ENCODE assay signal across 20 cellular contexts in the genomic region with DNA sequence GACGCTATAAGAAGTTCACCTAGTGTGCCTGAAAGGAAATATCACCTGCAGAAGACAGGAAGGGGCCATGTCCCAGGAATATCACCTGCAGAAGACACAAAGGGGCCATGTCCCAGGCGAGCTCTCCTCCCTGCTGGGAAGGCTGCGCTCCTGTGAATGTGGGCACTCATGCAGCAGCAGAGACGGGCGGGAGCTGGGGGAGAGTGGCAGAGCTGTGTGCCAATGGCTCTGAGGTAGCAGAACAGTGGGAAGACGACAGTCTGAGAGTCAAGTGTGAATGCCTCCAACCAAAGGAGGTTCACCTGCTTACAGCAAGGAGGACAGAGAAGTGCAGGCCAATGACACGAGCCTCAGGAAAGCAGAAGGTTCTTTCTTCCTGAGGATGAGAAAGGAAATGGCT.
"Had no signal": no experiment of that assay in that cellular context is flagged by ENCODE, and none has a peak within 500 bp of the region (broad histone marks: within the 10 kb centered on the region; RNA-seq: fewer than 3 reads in every experiment).

No MANE protein-coding gene starts in this region.

- ATAC-seq: activated CD8-positive, alpha-beta T cell treated with anti-CD3 and anti-CD28 coated beads, Interleukin-2, amount 10 ng/mL, durations not matched to agents 7 days and 5 days; activated naive CD4-positive, alpha-beta T cell treated with anti-CD3 and anti-CD28 coated beads, Interleukin-2, amount 50 U/mL, for 72 hours; Panc1 had no signal

- H3K27me3 ChIP-seq: adrenal gland, SJSA1 had no signal

- H3K36me3 ChIP-seq: adrenal gland, SJSA1 had no signal

- H3K4me3 ChIP-seq: adrenal gland, SJSA1 had no signal

- H3K9me3 ChIP-seq: adrenal gland, SK-N-SH had no signal

- DNase-seq: activated CD4-positive, alpha-beta T cell treated with anti-CD3 and anti-CD28 coated beads, Interleukin-2, amount 10 ng/mL, durations not matched to agents 24 days and 14 days; activated CD4-positive, alpha-beta T cell treated with anti-CD3 and anti-CD28 coated beads, Interleukin-2, amount 50 U/mL, for 48 hours; activated CD8-positive, alpha-beta T cell treated with anti-CD3 and anti-CD28 coated beads, Interleukin-2, amount 10 ng/mL, durations not matched to agents 7 days and 5 days; activated gamma-delta T cell treated with Interleukin-2 at 50 U/mL for 16 hours; activated naive CD4-positive, alpha-beta T cell treated with anti-CD3 and anti-CD28 coated beads for 36 hours; activated T-cell treated with anti-CD3 and anti-CD28 coated beads, Interleukin-2, amount 50 U/mL, for 24 hours; adrenal gland; caudate nucleus; cerebellar nuclear complex; NCI-H1092 treated with DMSO at 0.1 percent for 48 hours; NCI-H1436; NCI-H187; NCI-H2029 treated with DMSO at 0.1 percent for 48 hours; NCI-H446; NCI-H524; SHP77; SK-N-SH had no signal

- H3K4me1 ChIP-seq: adrenal gland, SJSA1 had no signal

- H3K27ac ChIP-seq: adrenal gland, SJSA1 had no signal
